In genomic region chr2:74715880-74716279, GRCh38 we compare ENCODE assay signal across 9 cellular contexts.
DNase-seq lines count a peak whose midpoint lies in the region; ATAC-seq and TF ChIP-seq lines count a peak whose summit lies in the region.
"Had no signal": no experiment of that assay in that cellular context is flagged by ENCODE, and none has a peak within 500 bp of the region (broad histone marks: within the 10 kb centered on the region; RNA-seq: fewer than 3 reads in every experiment).

No MANE protein-coding gene starts in this region.

- no peak for DNase-seq in activated CD4-positive, alpha-beta T cell treated with anti-CD3 and anti-CD28 coated beads for 36 hours
- DNase-seq in activated CD4-positive, alpha-beta T cell treated with anti-CD3 and anti-CD28 coated beads, Interleukin-2, amount 50 U/mL, for 48 hours, result no peak
- no peak for DNase-seq in activated CD4-positive, alpha-beta memory T cell treated with anti-CD3 and anti-CD28 coated beads, Interleukin-2, amount 10 ng/mL, durations not matched to agents 7 days and 5 days
- no peak for DNase-seq in stomach
- DNase-seq in omental fat pad (ENCODE audit: low spot score), result no peak
- no peak for DNase-seq in NCI-H1048 (lab: John Stamatoyannopoulos, UW)
- DNase-seq: activated CD8-positive, alpha-beta memory T cell treated with anti-CD3 and anti-CD28 coated beads, Interleukin-2, amount 50 U/mL, for 4 hours had no signal

- TF ChIP-seq CTCF in stomach (IDR thresholded peaks at IDR 0.05) (no peak), omental fat pad (IDR thresholded peaks at IDR 0.05) (no peak)

- peak overlapping the region; percentile 64 for H3K4me3 Mint-ChIP-seq in activated CD4-positive, alpha-beta T cell treated with anti-CD3 and anti-CD28 coated beads for 36 hours
- peak overlapping the region; percentile 60 for H3K4me3 Mint-ChIP-seq in activated CD4-positive, alpha-beta memory T cell treated with anti-CD3 and anti-CD28 coated beads, Interleukin-2, amount 10 ng/mL, durations not matched to agents 7 days and 5 days

- no peak overlapping the region for H3K9ac ChIP-seq in iPS-18a (ENCODE audit: low read length)

- no peaks in the 10 kb centered on the region for H3K9me3 Mint-ChIP-seq in activated CD4-positive, alpha-beta T cell treated with anti-CD3 and anti-CD28 coated beads for 36 hours (ENCODE audit: low read depth)
- no peaks in the 10 kb centered on the region for H3K9me3 Mint-ChIP-seq in activated CD4-positive, alpha-beta memory T cell treated with anti-CD3 and anti-CD28 coated beads, Interleukin-2, amount 10 ng/mL, durations not matched to agents 7 days and 5 days

- H3K4me1 ChIP-seq in iPS-18a (ENCODE audit: control insufficient read depth, low read depth, low read length) (no peaks in the 10 kb centered on the region), stomach (peaks cover 3 to 16% (median 10%) of the 10 kb centered on the region in 4 donors)

- intact Hi-C loops in activated CD4-positive, alpha-beta T cell treated with anti-CD3 and anti-CD28 coated beads for 36 hours (cut with DNase I, micrococcal nuclease), result loop anchor here (1.0 to 2.0 kb wide), 4 partner anchors 43 to 160 kb away; partner anchors contain the start of gene HK2 (in 1 of the 2)
- intact Hi-C loops in stomach (cut with DNase I; ENCODE audit: low total_unique reads), result no loop called here

- peaks cover 16% of the 10 kb centered on the region for H3K27me3 ChIP-seq in iPS-18a (ENCODE audit: control insufficient read depth, insufficient read depth, low read length)
- H3K27me3 ChIP-seq in stomach, result peaks cover 0 to 27% (median 0%) of the 10 kb centered on the region in 3 donors

- CTCF ChIA-PET in activated CD4-positive, alpha-beta T cell treated with anti-CD3 and anti-CD28 coated beads for 36 hours (lab: Charles Lee), result interaction anchor here (0.7 to 6.4 kb wide), 6 partner anchors 11 to 245 kb away, joined by 3 to 58 read pairs (median 4); no protein-coding TSS in a partner anchor
- CTCF ChIA-PET in activated CD4-positive, alpha-beta memory T cell treated with anti-CD3 and anti-CD28 coated beads, Interleukin-2, amount 10 ng/mL, durations not matched to agents 7 days and 5 days (lab: Charles Lee), result interaction anchor here (0.9 to 6.9 kb wide), 8 partner anchors 14 to 170 kb away, joined by 3 to 104 read pairs (median 4); no protein-coding TSS in a partner anchor

- H3K4me3 ChIP-seq in iPS-18a (ENCODE audit: low read length) (peak overlapping the region; percentile 70), stomach (peak overlapping the region; percentile 52 to 69 (median 60))

- H3K36me3 ChIP-seq in iPS-18a (ENCODE audit: control insufficient read depth, low read depth, low read length) (no peaks in the 10 kb centered on the region), stomach (no peaks in the 10 kb centered on the region)

- H3K36me3 Mint-ChIP-seq in activated CD4-positive, alpha-beta T cell treated with anti-CD3 and anti-CD28 coated beads for 36 hours (ENCODE audit: low read depth), result no peaks in the 10 kb centered on the region
- H3K36me3 Mint-ChIP-seq in activated CD4-positive, alpha-beta memory T cell treated with anti-CD3 and anti-CD28 coated beads, Interleukin-2, amount 10 ng/mL, durations not matched to agents 7 days and 5 days (ENCODE audit: low read depth), result no peaks in the 10 kb centered on the region

- H3K9me3 ChIP-seq in iPS-18a (ENCODE audit: control insufficient read depth, low read depth, low read length) (no peaks in the 10 kb centered on the region), stomach (no peaks in the 10 kb centered on the region)

- no peak for ATAC-seq in activated CD4-positive, alpha-beta T cell treated with anti-CD3 and anti-CD28 coated beads for 36 hours
- ATAC-seq in GM21526 (IDR thresholded peaks at IDR 0.05; ENCODE audit: low FRiP score, unreplicated experiment), result no peak
- ATAC-seq in omental fat pad (ENCODE audit: low FRiP score), result no peak

- 45 to 57% (median 49%) methylated on average over 6 of the region's 6 CpGs for WGBS in stomach, 5 donors

- H3K27me3 Mint-ChIP-seq in activated CD4-positive, alpha-beta T cell treated with anti-CD3 and anti-CD28 coated beads for 36 hours, result peaks cover 11% of the 10 kb centered on the region
- peaks cover 13% of the 10 kb centered on the region for H3K27me3 Mint-ChIP-seq in activated CD4-positive, alpha-beta memory T cell treated with anti-CD3 and anti-CD28 coated beads, Interleukin-2, amount 10 ng/mL, durations not matched to agents 7 days and 5 days

- H3K27ac ChIP-seq in iPS-18a (ENCODE audit: low read length), result no peak overlapping the region
- peak overlapping the region in 2 of 5 donors; percentile 40 to 74 for H3K27ac ChIP-seq in stomach

- POLR2A ChIA-PET in activated CD4-positive, alpha-beta T cell treated with anti-CD3 and anti-CD28 coated beads for 36 hours (lab: Charles Lee), result interaction anchor here (0.6 kb wide), 1 partner anchor 93 kb away, joined by 4 read pairs; no protein-coding TSS in a partner anchor
- POLR2A ChIA-PET in activated CD4-positive, alpha-beta memory T cell treated with anti-CD3 and anti-CD28 coated beads, Interleukin-2, amount 10 ng/mL, durations not matched to agents 7 days and 5 days (lab: Charles Lee), result interaction anchor here (1.3 kb wide), 1 partner anchor 162 kb away, joined by 4 read pairs; no protein-coding TSS in a partner anchor

- peaks cover 7% of the 10 kb centered on the region for H3K4me1 Mint-ChIP-seq in activated CD4-positive, alpha-beta T cell treated with anti-CD3 and anti-CD28 coated beads for 36 hours
- H3K4me1 Mint-ChIP-seq in activated CD4-positive, alpha-beta memory T cell treated with anti-CD3 and anti-CD28 coated beads, Interleukin-2, amount 10 ng/mL, durations not matched to agents 7 days and 5 days, result peaks cover 8% of the 10 kb centered on the region

- no peak for TF ChIP-seq EP300 in stomach (IDR thresholded peaks at IDR 0.05)

- TF ChIP-seq POLR2A in stomach (IDR thresholded peaks at IDR 0.05), result no peak

- no peak overlapping the region for H3K27ac Mint-ChIP-seq in activated CD4-positive, alpha-beta T cell treated with anti-CD3 and anti-CD28 coated beads for 36 hours
- no peak overlapping the region for H3K27ac Mint-ChIP-seq in activated CD4-positive, alpha-beta memory T cell treated with anti-CD3 and anti-CD28 coated beads, Interleukin-2, amount 10 ng/mL, durations not matched to agents 7 days and 5 days
